In genomic region chr3:13336592-13336991, GRCh38 we compare ENCODE assay signal across 16 cellular contexts.
DNase-seq lines count a peak whose midpoint lies in the region; ATAC-seq, FAIRE-seq and TF ChIP-seq lines count a peak whose summit lies in the region.
"Had no signal": no experiment of that assay in that cellular context is flagged by ENCODE, and none has a peak within 500 bp of the region (broad histone marks: within the 10 kb centered on the region; RNA-seq: fewer than 3 reads in every experiment).

No MANE protein-coding gene starts in this region.

- no peaks in the 10 kb centered on the region for H3K9me1 ChIP-seq in K562 (ENCODE audit: control insufficient read depth, insufficient read depth, low read length)

- WGBS in K562 (ENCODE audit: insufficient coverage, low coverage, missing lambda C conversion rate), result 94% methylated on average over 10 of the region's 12 CpGs

- POLR2A ChIA-PET in K562 (lab: Yijun Ruan, JAX), result interaction anchor here (0.8 to 0.9 kb wide), 2 partner anchors 9 to 12 kb away, joined by 3 to 4 read pairs; no protein-coding TSS in a partner anchor

- no peaks in the 10 kb centered on the region for H3K27me3 ChIP-seq in BLaER1
- no peaks in the 10 kb centered on the region for H3K27me3 ChIP-seq in BLaER1 treated with 17β-estradiol and CSF1 and Interleukin-3, amounts not matched to agents 10 nM and 100 nM
- H3K27me3 ChIP-seq in KMS-11 (ENCODE audit: insufficient read depth, low read depth), result no peaks in the 10 kb centered on the region
- no peaks in the 10 kb centered on the region for H3K27me3 ChIP-seq in K562 (ENCODE audit: control insufficient read depth in 2 of 2, insufficient read depth in 2 of 2, low read length in 2 of 2)
- no peaks in the 10 kb centered on the region for H3K27me3 ChIP-seq in neural progenitor cell

- in situ Hi-C loops in K562 (cut with MboI), result no loop called here

- H3F3A ChIP-seq in neural progenitor cell (ENCODE audit: low read depth), result no peaks in the 10 kb centered on the region

- peaks cover 100% of the 10 kb centered on the region for H3K4me1 ChIP-seq in BLaER1
- H3K4me1 ChIP-seq in BLaER1 treated with 17β-estradiol and CSF1 and Interleukin-3, amounts not matched to agents 10 nM and 100 nM, result peaks cover 26 to 100% (median 99%) of the 10 kb centered on the region in 10 experiments
- H3K4me1 ChIP-seq in KMS-11 (ENCODE audit: low read depth, poor library complexity, severe bottlenecking), result peaks cover 77% of the 10 kb centered on the region
- H3K4me1 ChIP-seq in K562 (replicated peaks in 1 of 2; ENCODE audit: control insufficient read depth in 2 of 2, insufficient read depth in 2 of 2, low read length in 2 of 2), result peaks cover 0 to 8% of the 10 kb centered on the region in 2 experiments; a peak in 2 of 5 replicates
- H3K4me1 ChIP-seq in neural progenitor cell, result no peaks in the 10 kb centered on the region

- no peak for DNase-seq in K562 (ENCODE audit: extremely low read depth in 1 of 4, low spot score in 3 of 4)
- DNase-seq in activated CD4-positive, alpha-beta T cell treated with anti-CD3 and anti-CD28 coated beads for 48 hours, result no peak
- no peak for DNase-seq in neural progenitor cell (ENCODE audit: low spot score)
- no peak for DNase-seq in H54 (ENCODE audit: insufficient read length, low spot score)
- DNase-seq: DMS 273 treated with DMSO at 0.1 percent for 48 hours, NCI-H1436 treated with DMSO at 0.1 percent for 48 hours, NCI-H2029 treated with DMSO at 0.1 percent for 48 hours, NCI-H510A, NCI-H82 had no signal

- peak overlapping the region; percentile 54; the same call in 1 of the 2 replicates for H3K27ac ChIP-seq in BLaER1
- peak overlapping the region in 3 of 11 experiments; percentile 52 to 80 (median 63); a peak in 3 of 22 replicates for H3K27ac ChIP-seq in BLaER1 treated with 17β-estradiol and CSF1 and Interleukin-3, amounts not matched to agents 10 nM and 100 nM
- peak overlapping the region; percentile 22; the same call in 1 of the 2 replicates for H3K27ac ChIP-seq in KMS-11
- no peak overlapping the region for H3K27ac ChIP-seq in K562 (ENCODE audit: extremely low read depth, low read depth, low read length)
- no peak overlapping the region for H3K27ac ChIP-seq in neural progenitor cell
- H3K27ac ChIP-seq: HL-60 had no signal

- H2AFZ ChIP-seq in KMS-11 (ENCODE audit: low read depth) (no peak overlapping the region), K562 (ENCODE audit: low read depth, low read length) (no peak overlapping the region), neural progenitor cell (replicated peaks) (no peak overlapping the region)
- H2AFZ ChIP-seq: GM23338 had no signal

- H3K79me2 ChIP-seq in KMS-11 (ENCODE audit: insufficient read depth, low read depth) (no peaks in the 10 kb centered on the region), K562 (ENCODE audit: control insufficient read depth, insufficient read depth, low read length) (no peaks in the 10 kb centered on the region), neural progenitor cell (ENCODE audit: low read depth) (no peaks in the 10 kb centered on the region)

- TF ChIP-seq CTCF in KMS-11 (conservative IDR thresholded peaks at IDR 0.05; ENCODE audit: low read depth, low read length) (no peak), K562 (IDR thresholded peaks at IDR 0.05 in 2 of 3, conservative IDR thresholded peaks at IDR 0.05 in 1 of 3; ENCODE audit: insufficient read depth in 2 of 3, low read depth in 1 of 3, low read length in 3 of 3) (no peak), neural progenitor cell (IDR thresholded peaks at IDR 0.05) (no peak)

- peaks cover 14% of the 10 kb centered on the region for H3K4me1 Mint-ChIP-seq in neural progenitor cell

- H3K4me3 Mint-ChIP-seq in neural progenitor cell, result no peak overlapping the region
- H3K4me3 Mint-ChIP-seq: GM23338 had no signal

- H3K9me3 ChIP-seq in BLaER1 (no peaks in the 10 kb centered on the region), K562 (replicated peaks; ENCODE audit: control insufficient read depth, insufficient read depth, low read depth, low read length) (no peaks in the 10 kb centered on the region), neural progenitor cell (ENCODE audit: low read depth) (no peaks in the 10 kb centered on the region)
- no peaks in the 10 kb centered on the region for H3K9me3 ChIP-seq in BLaER1 treated with 17β-estradiol and CSF1 and Interleukin-3, amounts not matched to agents 10 nM and 100 nM (replicated peaks in 1 of 11)

- no peak overlapping the region for H3K27ac Mint-ChIP-seq in neural progenitor cell
- H3K27ac Mint-ChIP-seq: GM23338 had no signal

- H3K9me3 Mint-ChIP-seq in neural progenitor cell, result no peaks in the 10 kb centered on the region
- H3K9me3 Mint-ChIP-seq: GM23338 had no signal

- H3K4me3 ChIP-seq in BLaER1, result no peak overlapping the region
- no peak overlapping the region for H3K4me3 ChIP-seq in BLaER1 treated with 17β-estradiol and CSF1 and Interleukin-3, amounts not matched to agents 10 nM and 100 nM
- H3K4me3 ChIP-seq in KMS-11 (IDR thresholded peaks at IDR 0.05; ENCODE audit: insufficient read depth, low read depth, low read length), result no peak overlapping the region
- no peak overlapping the region for H3K4me3 ChIP-seq in K562
- H3K4me3 ChIP-seq in neural progenitor cell, result no peak overlapping the region
- H3K4me3 ChIP-seq: GM23338 had no signal

- H4K20me1 ChIP-seq in BLaER1 (peaks cover 53% of the 10 kb centered on the region), KMS-11 (ENCODE audit: insufficient read depth) (no peaks in the 10 kb centered on the region), K562 (replicated peaks; ENCODE audit: control insufficient read depth, insufficient read depth, low read length) (no peaks in the 10 kb centered on the region; the same call in 1 of the 2 replicates), neural progenitor cell (ENCODE audit: low read depth) (no peaks in the 10 kb centered on the region)
- H4K20me1 ChIP-seq in BLaER1 treated with 17β-estradiol and CSF1 and Interleukin-3, amounts not matched to agents 10 nM and 100 nM, result peaks cover 0 to 71% (median 0%) of the 10 kb centered on the region in 11 experiments; a peak in 10 of 22 replicates

- H3K36me3 Mint-ChIP-seq in neural progenitor cell, result peaks cover 11% of the 10 kb centered on the region

- FAIRE-seq in K562 (lab: Jason Lieb, UNC) (no peak), H54 (lab: Jason Lieb, UNC) (no peak)
- FAIRE-seq: GM12892, HTR-8/SVneo had no signal

- no TSS peak for BruUV-seq in K562 (replicated peaks; lab: Mats Ljungman, UMichigan)

- intact Hi-C loops in K562 (cut with micrococcal nuclease), result no loop called here

- H3K4me2 ChIP-seq in BLaER1, result no peak overlapping the region
- peak overlapping the region in 6 of 11 experiments; percentile 11 to 91 (median 84); a peak in 7 of 22 replicates for H3K4me2 ChIP-seq in BLaER1 treated with 17β-estradiol and CSF1 and Interleukin-3, amounts not matched to agents 10 nM and 100 nM
- H3K4me2 ChIP-seq in KMS-11, result no peak overlapping the region
- H3K4me2 ChIP-seq in K562 (ENCODE audit: insufficient read depth, low read length), result no peak overlapping the region
- no peak overlapping the region for H3K4me2 ChIP-seq in neural progenitor cell
- H3K4me2 ChIP-seq: GM23338 had no signal

- peaks cover 2% of the 10 kb centered on the region for H3K27me3 Mint-ChIP-seq in neural progenitor cell (ENCODE audit: insufficient read depth, low read depth)

- no peak for TF ChIP-seq RAD21 in K562 (CRISPR knock-in tag; conservative IDR thresholded peaks at IDR 0.05 in 1 of 2, IDR thresholded peaks at IDR 0.05 in 1 of 2)

- no peak overlapping the region for H3K9ac ChIP-seq in BLaER1
- 0 out of 22 replicates have a peak overlapping the region, but pooled peaks of 1 of the 11 experiments have one; percentile 7 for H3K9ac ChIP-seq in BLaER1 treated with 17β-estradiol and CSF1 and Interleukin-3, amounts not matched to agents 10 nM and 100 nM
- no peak overlapping the region for H3K9ac ChIP-seq in KMS-11
- H3K9ac ChIP-seq in K562 (ENCODE audit: insufficient read depth in 1 of 2, low read depth in 2 of 2, low read length in 2 of 2), result no peak overlapping the region
- H3K9ac ChIP-seq in neural progenitor cell, result no peak overlapping the region

- CTCF ChIA-PET in K562 (lab: Yijun Ruan, JAX; ENCODE audit: low intra/inter-chr PET ratio), result no interaction called here

- no peak for TF ChIP-seq POLR2A in K562 (conservative IDR thresholded peaks at IDR 0.05)
- TF ChIP-seq POLR2A in H54 (IDR thresholded peaks at IDR 0.05; ENCODE audit: low read depth, low read length), result no peak

- no peak for TF ChIP-seq EP300 in K562 (IDR thresholded peaks at IDR 0.05; ENCODE audit: low read length)

- no peak for ATAC-seq in K562
- ATAC-seq: GM23338 had no signal

- peaks cover 89% of the 10 kb centered on the region for H3K36me3 ChIP-seq in BLaER1
- peaks cover 16 to 100% (median 78%) of the 10 kb centered on the region in 11 experiments; a peak in 20 of 22 replicates for H3K36me3 ChIP-seq in BLaER1 treated with 17β-estradiol and CSF1 and Interleukin-3, amounts not matched to agents 10 nM and 100 nM
- H3K36me3 ChIP-seq in KMS-11 (ENCODE audit: insufficient read depth), result no peaks in the 10 kb centered on the region
- H3K36me3 ChIP-seq in K562 (ENCODE audit: control insufficient read depth, insufficient read depth, low read length), result peaks cover 100% of the 10 kb centered on the region
- H3K36me3 ChIP-seq in neural progenitor cell, result no peaks in the 10 kb centered on the region

TF ChIP-seq in K562, 482 proteins besides CTCF, POLR2A, EP300 and RAD21 (continues in another document):
- TF ChIP-seq PTBP1 (IDR thresholded peaks at IDR 0.05; ENCODE audit: low read depth, low read length) (no peak), SMARCA4 (IDR thresholded peaks at IDR 0.05) (no peak), PRPF4 (IDR thresholded peaks at IDR 0.05; ENCODE audit: insufficient read depth, low read depth, low read length, poor library complexity, severe bottlenecking) (no peak), ARID3B (CRISPR knock-in tag; IDR thresholded peaks at IDR 0.05; ENCODE audit: borderline replicate concordance) (no peak), POLR2G (IDR thresholded peaks at IDR 0.05; ENCODE audit: low read depth, low read length) (peak; percentile 32; the same call in 1 of the 2 replicates)

Comparison
In these comparisons a context has a peak if more than half of its experiments do, and no peak if none do; other contexts are left out.
1. H3K4me2 ChIP-seq: peak in BLaER1 treated with 17β-estradiol and CSF1 and Interleukin-3, amounts not matched to agents 10 nM and 100 nM (6 of 11); none in BLaER1 (single experiment), KMS-11 (single experiment), K562 (single experiment) and neural progenitor cell (single experiment).
2. H3K27ac ChIP-seq: peak in BLaER1 (single experiment) and KMS-11 (single experiment); none in K562 (single experiment) and neural progenitor cell (single experiment).